In the genomic region with DNA sequence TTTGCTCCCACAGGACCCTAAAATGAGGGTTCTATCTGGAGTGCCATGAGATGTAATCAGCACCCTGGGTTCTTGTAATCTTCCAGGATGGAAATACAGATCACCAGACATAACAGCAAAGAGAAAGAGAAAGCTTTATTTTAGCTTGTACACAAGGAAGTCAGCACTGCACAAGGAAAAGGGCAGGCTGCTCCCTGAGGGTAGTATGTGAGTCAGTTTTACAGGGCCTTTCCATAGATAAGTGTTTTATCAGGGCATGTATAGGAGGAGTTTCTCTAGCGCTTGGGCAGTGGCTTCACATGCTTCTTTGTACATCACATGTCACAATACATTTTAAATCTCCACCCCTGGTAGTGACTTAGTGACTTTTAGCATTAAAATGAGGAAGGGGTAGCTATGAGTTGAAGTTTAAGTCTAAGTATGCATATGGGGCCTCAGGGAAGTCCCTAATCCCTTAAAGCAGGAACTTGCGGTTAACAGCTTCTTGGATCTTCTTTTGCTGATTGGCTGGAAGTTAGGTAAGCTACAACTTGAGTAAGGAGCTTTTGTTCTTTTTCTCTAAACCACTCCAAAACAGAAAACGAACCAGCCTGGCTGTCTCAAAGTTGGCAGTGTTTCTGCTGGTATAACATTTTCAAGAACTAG, we compare ENCODE assay signal across 13 cellular contexts. TPM values are rescaled to one million over a fixed set of nuclear protein-coding genes. Genes with fewer than 3 reads are reported as not detected.
DNase-seq lines count a peak whose midpoint lies in the region; ATAC-seq and TF ChIP-seq lines count a peak whose summit lies in the region.
"Had no signal": no experiment of that assay in that cellular context is flagged by ENCODE, and none has a peak within 500 bp of the region (broad histone marks: within the 10 kb centered on the region; RNA-seq: fewer than 3 reads in every experiment).

No MANE protein-coding gene starts in this region.

- no peaks in the 10 kb centered on the region for H3K27me3 ChIP-seq in HL-60 (ENCODE audit: insufficient read depth, poor library complexity, severe bottlenecking)
- H3K27me3 ChIP-seq: esophagus muscularis mucosa, MG63 had no signal

- H3K4me3 ChIP-seq in HL-60 (replicated peaks; ENCODE audit: insufficient read depth, low read length) = no peak overlapping the region
- H3K4me3 ChIP-seq: esophagus muscularis mucosa, MG63 had no signal

- peak overlapping the region; percentile 85 for H3K27ac ChIP-seq in HL-60 (replicated peaks)
- H3K27ac ChIP-seq: esophagus muscularis mucosa had no signal

- ATAC-seq in GM18907 (IDR thresholded peaks at IDR 0.05; ENCODE audit: unreplicated experiment) = peak; percentile 64
- no peak for ATAC-seq in omental fat pad (ENCODE audit: low FRiP score)
- ATAC-seq: activated T-cell treated with anti-CD3 and anti-CD28 coated beads, Interleukin-2, amount 50 U/mL, for 4 hours had no signal

- TF ChIP-seq CTCF in HL-60 (IDR thresholded peaks at IDR 0.05; ENCODE audit: insufficient read depth, low read length) (no peak), omental fat pad (IDR thresholded peaks at IDR 0.05) (no peak)

- DNase-seq in HL-60 (ENCODE audit: low read depth in 1 of 2, low spot score in 1 of 2) = peak; percentile 83 to 93
- peak; percentile 98 for DNase-seq in SKM-1 treated with dmso at 0.1 percent for 144 hours (lab: John Stamatoyannopoulos, UW; ENCODE audit: unreplicated experiment)
- peak; percentile 2 for DNase-seq in renal cortical epithelial cell (ENCODE audit: low read depth)
- DNase-seq in omental fat pad (ENCODE audit: low spot score) = no peak
- DNase-seq in NCI-H2029 (lab: John Stamatoyannopoulos, UW) = no peak
- DNase-seq in dermis blood vessel endothelial cell = no peak
- no peak for DNase-seq in NCI-H187 (lab: John Stamatoyannopoulos, UW)
- DNase-seq: activated T-cell treated with anti-CD3 and anti-CD28 coated beads, Interleukin-2, amount 50 U/mL, for 4 hours; CD4-positive, CD25-positive, alpha-beta regulatory T cell; MG63; stimulated activated CD4-positive, alpha-beta T cell treated with anti-CD3 and anti-CD28 coated beads, Interleukin-12 subunit alpha, Interleukin-12 subunit beta, amount 100 ng/mL, for 4 hours had no signal

RNA-seq across cellular contexts. Expression of a gene that starts 60.0 kb away (rescaled TPM):
- total RNA-seq in renal cortical epithelial cell (1.7 and 7.5 TPM in 2 replicates), omental fat pad (under 1 TPM in 2 of 4 donors, not detected in 2; 0.19 to 0.47 TPM), dermis blood vessel endothelial cell (2.7 and 3.1 TPM in 2 replicates)
- total RNA-seq: activated T-cell treated with anti-CD3 and anti-CD28 coated beads, Interleukin-2, amount 50 U/mL, for 4 hours; CD4-positive, CD25-positive, alpha-beta regulatory T cell had no signal

Comparison
In these comparisons a context has a peak if more than half of its experiments do, and no peak if none do; other contexts are left out.
1. DNase-seq: peak in HL-60 (2 of 2), SKM-1 treated with dmso at 0.1 percent for 144 hours (single experiment) and renal cortical epithelial cell (single experiment); none in omental fat pad (single experiment), NCI-H2029 (single experiment), dermis blood vessel endothelial cell (single experiment) and NCI-H187 (0 of 2).